3 cellular contexts compared by ENCODE assay signal in the genomic region with DNA sequence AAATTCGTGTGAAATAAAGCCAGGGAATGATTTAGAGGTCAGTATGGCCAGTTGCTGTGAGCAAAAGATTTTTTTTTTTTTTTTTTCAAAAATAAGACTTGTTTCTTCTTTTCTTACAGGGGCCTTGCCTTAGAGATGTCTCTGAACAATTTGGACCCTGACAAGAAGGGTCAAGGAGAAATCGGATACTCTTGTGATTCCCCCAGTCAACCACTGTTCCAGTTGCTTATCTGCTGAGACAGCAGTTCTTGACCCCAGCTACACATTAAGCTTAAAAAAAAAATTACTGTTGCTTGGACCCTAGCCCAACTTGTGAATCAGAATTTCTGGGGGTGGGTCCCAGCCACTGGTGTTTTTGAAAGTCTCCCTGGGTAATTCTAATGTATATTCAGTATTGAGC.
A peak's percentile ranks its signal among the peaks of the same experiment; 100 is the strongest.
TF ChIP-seq lines count a peak whose summit lies in the region.

No MANE protein-coding gene starts in this region.

TF ChIP-seq in HEK293, 187 proteins besides CTCF, POLR2A, EP300 and RAD21:
- TF ChIP-seq ZNF394 (tag by site-specific recombination; IDR thresholded peaks at IDR 0.05; ENCODE audit: borderline replicate concordance) = no peak
- no peak for TF ChIP-seq SP7 (tag by site-specific recombination; IDR thresholded peaks at IDR 0.05)
- TF ChIP-seq ZNF677 (tag by site-specific recombination; IDR thresholded peaks at IDR 0.05) = peak; percentile 76

TF ChIP-seq in K562, 482 proteins besides CTCF, POLR2A, EP300 and RAD21:
- TF ChIP-seq, protein P1, sequence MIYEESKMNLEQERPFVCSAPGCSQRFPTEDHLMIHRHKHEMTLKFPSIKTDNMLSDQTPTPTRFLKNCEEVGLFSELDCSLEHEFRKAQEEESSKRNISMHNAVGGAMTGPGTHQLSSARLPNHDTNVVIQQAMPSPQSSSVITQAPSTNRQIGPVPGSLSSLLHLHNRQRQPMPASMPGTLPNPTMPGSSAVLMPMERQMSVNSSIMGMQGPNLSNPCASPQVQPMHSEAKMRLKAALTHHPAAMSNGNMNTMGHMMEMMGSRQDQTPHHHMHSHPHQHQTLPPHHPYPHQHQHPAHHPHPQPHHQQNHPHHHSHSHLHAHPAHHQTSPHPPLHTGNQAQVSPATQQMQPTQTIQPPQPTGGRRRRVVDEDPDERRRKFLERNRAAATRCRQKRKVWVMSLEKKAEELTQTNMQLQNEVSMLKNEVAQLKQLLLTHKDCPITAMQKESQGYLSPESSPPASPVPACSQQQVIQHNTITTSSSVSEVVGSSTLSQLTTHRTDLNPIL (CRISPR knock-in tag; IDR thresholded peaks at IDR 0.05) = no peak
- TF ChIP-seq C11orf30 (IDR thresholded peaks at IDR 0.05; ENCODE audit: low read depth) (peak; percentile 97), ZNF175 (CRISPR knock-in tag; IDR thresholded peaks at IDR 0.05; ENCODE audit: low read depth) (peak; percentile 25; the same call in 1 of the 2 replicates), CBFB (CRISPR knock-in tag; IDR thresholded peaks at IDR 0.05) (no peak), MAFG (tag; conservative IDR thresholded peaks at IDR 0.05) (peak; percentile 95), ZNF316 (IDR thresholded peaks at IDR 0.05) (peak; percentile 98), MAFF (IDR thresholded peaks at IDR 0.05; ENCODE audit: low read length) (peak; percentile 98), FOSL1 (tag; conservative IDR thresholded peaks at IDR 0.05) (0 out of 2 replicates have a peak, but pooled peaks have one; percentile 3), PHF8 (IDR thresholded peaks at IDR 0.05; ENCODE audit: borderline replicate concordance, low read length) (peak; percentile 7; the same call in 1 of the 2 replicates), MAFK (IDR thresholded peaks at IDR 0.05; ENCODE audit: low read length) (peak; percentile 97), ZNF384 (IDR thresholded peaks at IDR 0.05; ENCODE audit: low read depth, low read length) (0 out of 2 replicates have a peak, but pooled peaks have one; percentile 36), ZNF23 (CRISPR knock-in tag; IDR thresholded peaks at IDR 0.05) (no peak)

TF ChIP-seq in HEK293T, 16 proteins besides CTCF, POLR2A, EP300 and RAD21:
- TF ChIP-seq ELF4 (IDR thresholded peaks at IDR 0.05) (no peak), FOXM1 (IDR thresholded peaks at IDR 0.05; ENCODE audit: borderline replicate concordance) (no peak), CTBP1 (IDR thresholded peaks at IDR 0.05; ENCODE audit: borderline replicate concordance) (no peak)
- TF ChIP-seq, protein P2, sequence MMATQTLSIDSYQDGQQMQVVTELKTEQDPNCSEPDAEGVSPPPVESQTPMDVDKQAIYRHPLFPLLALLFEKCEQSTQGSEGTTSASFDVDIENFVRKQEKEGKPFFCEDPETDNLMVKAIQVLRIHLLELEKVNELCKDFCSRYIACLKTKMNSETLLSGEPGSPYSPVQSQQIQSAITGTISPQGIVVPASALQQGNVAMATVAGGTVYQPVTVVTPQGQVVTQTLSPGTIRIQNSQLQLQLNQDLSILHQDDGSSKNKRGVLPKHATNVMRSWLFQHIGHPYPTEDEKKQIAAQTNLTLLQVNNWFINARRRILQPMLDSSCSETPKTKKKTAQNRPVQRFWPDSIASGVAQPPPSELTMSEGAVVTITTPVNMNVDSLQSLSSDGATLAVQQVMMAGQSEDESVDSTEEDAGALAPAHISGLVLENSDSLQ (IDR thresholded peaks at IDR 0.05) = no peak
